ENCODE assay signal across 1 cellular context in the genomic region with DNA sequence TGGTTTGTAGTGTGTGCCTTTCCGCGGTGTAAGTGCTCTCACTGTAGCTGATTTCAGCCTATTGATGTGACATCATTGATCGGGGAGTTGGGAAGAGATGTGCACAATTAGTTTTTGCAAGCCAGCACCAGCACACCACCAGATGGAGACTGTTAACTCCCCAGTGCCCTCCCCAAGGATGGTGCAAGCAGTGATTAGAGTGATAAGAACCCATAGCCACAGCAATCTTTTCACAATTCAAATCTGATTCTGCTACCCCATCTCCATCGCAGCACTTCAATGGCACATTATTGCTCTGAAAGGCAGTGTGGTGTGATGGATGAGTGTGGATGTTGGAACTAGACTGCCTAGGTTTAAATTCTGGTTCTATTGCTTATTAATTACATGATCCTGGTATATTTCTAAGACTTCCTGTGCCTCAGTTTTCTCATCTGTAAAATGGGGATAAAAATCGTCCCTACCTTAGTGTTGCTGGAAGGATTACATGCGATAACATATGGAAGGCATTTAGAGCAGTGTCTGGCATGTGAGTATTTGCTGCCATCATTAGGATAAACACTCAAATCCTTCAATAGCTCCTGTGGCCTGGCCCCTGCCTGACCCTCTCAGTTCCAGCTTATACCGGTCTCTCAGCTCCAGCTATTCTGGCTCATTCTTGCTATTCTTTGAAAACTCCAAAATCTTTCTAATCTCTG.
TF ChIP-seq lines count a peak whose summit lies in the region.

No MANE protein-coding gene starts in this region.

TF ChIP-seq in K562, 482 proteins besides CTCF, POLR2A, EP300 and RAD21 (continued from another document and continues in another):
- TF ChIP-seq, protein P1, sequence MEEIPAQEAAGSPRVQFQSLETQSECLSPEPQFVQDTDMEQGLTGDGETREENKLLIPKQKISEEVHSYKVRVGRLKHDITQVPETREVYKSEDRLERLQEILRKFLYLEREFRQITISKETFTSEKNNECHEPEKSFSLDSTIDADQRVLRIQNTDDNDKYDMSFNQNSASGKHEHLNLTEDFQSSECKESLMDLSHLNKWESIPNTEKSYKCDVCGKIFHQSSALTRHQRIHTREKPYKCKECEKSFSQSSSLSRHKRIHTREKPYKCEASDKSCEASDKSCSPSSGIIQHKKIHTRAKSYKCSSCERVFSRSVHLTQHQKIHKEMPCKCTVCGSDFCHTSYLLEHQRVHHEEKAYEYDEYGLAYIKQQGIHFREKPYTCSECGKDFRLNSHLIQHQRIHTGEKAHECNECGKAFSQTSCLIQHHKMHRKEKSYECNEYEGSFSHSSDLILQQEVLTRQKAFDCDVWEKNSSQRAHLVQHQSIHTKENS (CRISPR knock-in tag; IDR thresholded peaks at IDR 0.05) = no peak
- TF ChIP-seq TSC22D4 (tag; IDR thresholded peaks at IDR 0.05) (no peak), MCM7 (IDR thresholded peaks at IDR 0.05) (no peak), CHD1 (IDR thresholded peaks at IDR 0.05; ENCODE audit: low read length) (no peak), RCOR1 (IDR thresholded peaks at IDR 0.05; ENCODE audit: borderline replicate concordance in 1 of 2, low read depth in 2 of 2, low read length in 2 of 2) (peak in 1 of 2 experiments; percentile 49; a peak in 3 of 4 replicates), ZNF583 (CRISPR knock-in tag; IDR thresholded peaks at IDR 0.05) (no peak), LEF1 (IDR thresholded peaks at IDR 0.05) (no peak), ZNF507 (tag; conservative IDR thresholded peaks at IDR 0.05) (no peak), CBX1 (IDR thresholded peaks at IDR 0.05; ENCODE audit: low read depth) (peak; percentile 80; the same call in 1 of the 2 replicates), EWSR1 (IDR thresholded peaks at IDR 0.05; ENCODE audit: borderline replicate concordance, low read depth, partially characterized antibody) (no peak), ETV6 (IDR thresholded peaks at IDR 0.05; ENCODE audit: borderline replicate concordance in 1 of 2, low read depth in 2 of 2, low read length in 1 of 2) (no peak), ETV6 (CRISPR knock-in tag; IDR thresholded peaks at IDR 0.05; ENCODE audit: borderline replicate concordance) (no peak), SRSF1 (IDR thresholded peaks at IDR 0.05; ENCODE audit: low read depth, low read length) (no peak), ETV5 (CRISPR knock-in tag; IDR thresholded peaks at IDR 0.05; ENCODE audit: low read depth) (no peak), DACH1 (IDR thresholded peaks at IDR 0.05; ENCODE audit: partially characterized antibody) (no peak), GATAD2B (IDR thresholded peaks at IDR 0.05; ENCODE audit: borderline replicate concordance) (no peak), HNRNPK (IDR thresholded peaks at IDR 0.05; ENCODE audit: low read depth, low read length, poor library complexity, severe bottlenecking) (no peak), ZC3H8 (IDR thresholded peaks at IDR 0.05) (no peak), CBX8 (IDR thresholded peaks at IDR 0.05; ENCODE audit: borderline replicate concordance, extremely low read depth, low read depth, low read length, poor library complexity, severe bottlenecking) (no peak), RBM25 (IDR thresholded peaks at IDR 0.05; ENCODE audit: low read depth, low read length, severe bottlenecking) (peak; percentile 96), NFE2 (IDR thresholded peaks at IDR 0.05; ENCODE audit: low read depth) (no peak), ZNF212 (CRISPR knock-in tag; IDR thresholded peaks at IDR 0.05) (no peak), NR2C2 (CRISPR knock-in tag; IDR thresholded peaks at IDR 0.05) (no peak), NR2C2 (tag; IDR thresholded peaks at IDR 0.05) (no peak), NR2F6 (CRISPR knock-in tag; IDR thresholded peaks at IDR 0.05) (no peak), CHD4 (IDR thresholded peaks at IDR 0.05; ENCODE audit: insufficient read depth, insufficient replicate concordance, low read depth, low read length, poor library complexity, severe bottlenecking) (peak; percentile 70), MECOM (CRISPR knock-in tag; IDR thresholded peaks at IDR 0.05) (no peak), CEBPB (tag; IDR thresholded peaks at IDR 0.05) (peak; percentile 50), ERF (CRISPR knock-in tag; IDR thresholded peaks at IDR 0.05) (no peak), HDAC2 (IDR thresholded peaks at IDR 0.05) (peak; percentile 74; the same call in 1 of the 2 replicates), ASH1L (IDR thresholded peaks at IDR 0.05; ENCODE audit: borderline replicate concordance, low read depth, partially characterized antibody) (no peak), TBL1XR1 (IDR thresholded peaks at IDR 0.05; ENCODE audit: low read length in 2 of 2) (no peak), ETV1 (tag; conservative IDR thresholded peaks at IDR 0.05; ENCODE audit: low read depth) (peak; percentile 82), ZNF668 (CRISPR knock-in tag; IDR thresholded peaks at IDR 0.05) (no peak), HDAC3 (IDR thresholded peaks at IDR 0.05; ENCODE audit: borderline replicate concordance, partially characterized antibody) (no peak), ZNF445 (CRISPR knock-in tag; IDR thresholded peaks at IDR 0.05; ENCODE audit: low read depth) (no peak)
- TF ChIP-seq, protein P2, sequence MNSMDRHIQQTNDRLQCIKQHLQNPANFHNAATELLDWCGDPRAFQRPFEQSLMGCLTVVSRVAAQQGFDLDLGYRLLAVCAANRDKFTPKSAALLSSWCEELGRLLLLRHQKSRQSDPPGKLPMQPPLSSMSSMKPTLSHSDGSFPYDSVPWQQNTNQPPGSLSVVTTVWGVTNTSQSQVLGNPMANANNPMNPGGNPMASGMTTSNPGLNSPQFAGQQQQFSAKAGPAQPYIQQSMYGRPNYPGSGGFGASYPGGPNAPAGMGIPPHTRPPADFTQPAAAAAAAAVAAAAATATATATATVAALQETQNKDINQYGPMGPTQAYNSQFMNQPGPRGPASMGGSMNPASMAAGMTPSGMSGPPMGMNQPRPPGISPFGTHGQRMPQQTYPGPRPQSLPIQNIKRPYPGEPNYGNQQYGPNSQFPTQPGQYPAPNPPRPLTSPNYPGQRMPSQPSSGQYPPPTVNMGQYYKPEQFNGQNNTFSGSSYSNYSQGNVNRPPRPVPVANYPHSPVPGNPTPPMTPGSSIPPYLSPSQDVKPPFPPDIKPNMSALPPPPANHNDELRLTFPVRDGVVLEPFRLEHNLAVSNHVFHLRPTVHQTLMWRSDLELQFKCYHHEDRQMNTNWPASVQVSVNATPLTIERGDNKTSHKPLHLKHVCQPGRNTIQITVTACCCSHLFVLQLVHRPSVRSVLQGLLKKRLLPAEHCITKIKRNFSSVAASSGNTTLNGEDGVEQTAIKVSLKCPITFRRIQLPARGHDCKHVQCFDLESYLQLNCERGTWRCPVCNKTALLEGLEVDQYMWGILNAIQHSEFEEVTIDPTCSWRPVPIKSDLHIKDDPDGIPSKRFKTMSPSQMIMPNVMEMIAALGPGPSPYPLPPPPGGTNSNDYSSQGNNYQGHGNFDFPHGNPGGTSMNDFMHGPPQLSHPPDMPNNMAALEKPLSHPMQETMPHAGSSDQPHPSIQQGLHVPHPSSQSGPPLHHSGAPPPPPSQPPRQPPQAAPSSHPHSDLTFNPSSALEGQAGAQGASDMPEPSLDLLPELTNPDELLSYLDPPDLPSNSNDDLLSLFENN (IDR thresholded peaks at IDR 0.05; ENCODE audit: low read depth in 2 of 2, low read length in 2 of 2) = no peak
- TF ChIP-seq, protein P3, sequence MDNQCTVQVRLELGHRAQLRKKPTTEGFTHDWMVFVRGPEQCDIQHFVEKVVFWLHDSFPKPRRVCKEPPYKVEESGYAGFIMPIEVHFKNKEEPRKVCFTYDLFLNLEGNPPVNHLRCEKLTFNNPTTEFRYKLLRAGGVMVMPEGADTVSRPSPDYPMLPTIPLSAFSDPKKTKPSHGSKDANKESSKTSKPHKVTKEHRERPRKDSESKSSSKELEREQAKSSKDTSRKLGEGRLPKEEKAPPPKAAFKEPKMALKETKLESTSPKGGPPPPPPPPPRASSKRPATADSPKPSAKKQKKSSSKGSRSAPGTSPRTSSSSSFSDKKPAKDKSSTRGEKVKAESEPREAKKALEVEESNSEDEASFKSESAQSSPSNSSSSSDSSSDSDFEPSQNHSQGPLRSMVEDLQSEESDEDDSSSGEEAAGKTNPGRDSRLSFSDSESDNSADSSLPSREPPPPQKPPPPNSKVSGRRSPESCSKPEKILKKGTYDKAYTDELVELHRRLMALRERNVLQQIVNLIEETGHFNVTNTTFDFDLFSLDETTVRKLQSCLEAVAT (IDR thresholded peaks at IDR 0.05) = no peak
- TF ChIP-seq, protein P4, sequence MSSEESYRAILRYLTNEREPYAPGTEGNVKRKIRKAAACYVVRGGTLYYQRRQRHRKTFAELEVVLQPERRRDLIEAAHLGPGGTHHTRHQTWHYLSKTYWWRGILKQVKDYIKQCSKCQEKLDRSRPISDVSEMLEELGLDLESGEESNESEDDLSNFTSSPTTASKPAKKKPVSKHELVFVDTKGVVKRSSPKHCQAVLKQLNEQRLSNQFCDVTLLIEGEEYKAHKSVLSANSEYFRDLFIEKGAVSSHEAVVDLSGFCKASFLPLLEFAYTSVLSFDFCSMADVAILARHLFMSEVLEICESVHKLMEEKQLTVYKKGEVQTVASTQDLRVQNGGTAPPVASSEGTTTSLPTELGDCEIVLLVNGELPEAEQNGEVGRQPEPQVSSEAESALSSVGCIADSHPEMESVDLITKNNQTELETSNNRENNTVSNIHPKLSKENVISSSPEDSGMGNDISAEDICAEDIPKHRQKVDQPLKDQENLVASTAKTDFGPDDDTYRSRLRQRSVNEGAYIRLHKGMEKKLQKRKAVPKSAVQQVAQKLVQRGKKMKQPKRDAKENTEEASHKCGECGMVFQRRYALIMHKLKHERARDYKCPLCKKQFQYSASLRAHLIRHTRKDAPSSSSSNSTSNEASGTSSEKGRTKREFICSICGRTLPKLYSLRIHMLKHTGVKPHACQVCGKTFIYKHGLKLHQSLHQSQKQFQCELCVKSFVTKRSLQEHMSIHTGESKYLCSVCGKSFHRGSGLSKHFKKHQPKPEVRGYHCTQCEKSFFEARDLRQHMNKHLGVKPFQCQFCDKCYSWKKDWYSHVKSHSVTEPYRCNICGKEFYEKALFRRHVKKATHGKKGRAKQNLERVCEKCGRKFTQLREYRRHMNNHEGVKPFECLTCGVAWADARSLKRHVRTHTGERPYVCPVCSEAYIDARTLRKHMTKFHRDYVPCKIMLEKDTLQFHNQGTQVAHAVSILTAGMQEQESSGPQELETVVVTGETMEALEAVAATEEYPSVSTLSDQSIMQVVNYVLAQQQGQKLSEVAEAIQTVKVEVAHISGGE (CRISPR knock-in tag; IDR thresholded peaks at IDR 0.05) = no peak
- TF ChIP-seq, protein P5, sequence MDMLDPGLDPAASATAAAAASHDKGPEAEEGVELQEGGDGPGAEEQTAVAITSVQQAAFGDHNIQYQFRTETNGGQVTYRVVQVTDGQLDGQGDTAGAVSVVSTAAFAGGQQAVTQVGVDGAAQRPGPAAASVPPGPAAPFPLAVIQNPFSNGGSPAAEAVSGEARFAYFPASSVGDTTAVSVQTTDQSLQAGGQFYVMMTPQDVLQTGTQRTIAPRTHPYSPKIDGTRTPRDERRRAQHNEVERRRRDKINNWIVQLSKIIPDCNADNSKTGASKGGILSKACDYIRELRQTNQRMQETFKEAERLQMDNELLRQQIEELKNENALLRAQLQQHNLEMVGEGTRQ (CRISPR knock-in tag; IDR thresholded peaks at IDR 0.05) = no peak
- TF ChIP-seq, protein P6, sequence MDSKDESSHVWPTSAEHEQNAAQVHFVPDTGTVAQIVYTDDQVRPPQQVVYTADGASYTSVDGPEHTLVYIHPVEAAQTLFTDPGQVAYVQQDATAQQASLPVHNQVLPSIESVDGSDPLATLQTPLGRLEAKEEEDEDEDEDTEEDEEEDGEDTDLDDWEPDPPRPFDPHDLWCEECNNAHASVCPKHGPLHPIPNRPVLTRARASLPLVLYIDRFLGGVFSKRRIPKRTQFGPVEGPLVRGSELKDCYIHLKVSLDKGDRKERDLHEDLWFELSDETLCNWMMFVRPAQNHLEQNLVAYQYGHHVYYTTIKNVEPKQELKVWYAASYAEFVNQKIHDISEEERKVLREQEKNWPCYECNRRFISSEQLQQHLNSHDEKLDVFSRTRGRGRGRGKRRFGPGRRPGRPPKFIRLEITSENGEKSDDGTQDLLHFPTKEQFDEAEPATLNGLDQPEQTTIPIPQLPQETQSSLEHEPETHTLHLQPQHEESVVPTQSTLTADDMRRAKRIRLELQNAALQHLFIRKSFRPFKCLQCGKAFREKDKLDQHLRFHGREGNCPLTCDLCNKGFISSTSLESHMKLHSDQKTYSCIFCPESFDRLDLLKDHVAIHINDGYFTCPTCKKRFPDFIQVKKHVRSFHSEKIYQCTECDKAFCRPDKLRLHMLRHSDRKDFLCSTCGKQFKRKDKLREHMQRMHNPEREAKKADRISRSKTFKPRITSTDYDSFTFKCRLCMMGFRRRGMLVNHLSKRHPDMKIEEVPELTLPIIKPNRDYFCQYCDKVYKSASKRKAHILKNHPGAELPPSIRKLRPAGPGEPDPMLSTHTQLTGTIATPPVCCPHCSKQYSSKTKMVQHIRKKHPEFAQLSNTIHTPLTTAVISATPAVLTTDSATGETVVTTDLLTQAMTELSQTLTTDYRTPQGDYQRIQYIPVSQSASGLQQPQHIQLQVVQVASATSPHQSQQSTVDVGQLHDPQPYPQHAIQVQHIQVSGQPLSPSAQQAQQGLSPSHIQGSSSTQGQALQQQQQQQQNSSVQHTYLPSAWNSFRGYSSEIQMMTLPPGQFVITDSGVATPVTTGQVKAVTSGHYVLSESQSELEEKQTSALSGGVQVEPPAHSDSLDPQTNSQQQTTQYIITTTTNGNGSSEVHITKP (IDR thresholded peaks at IDR 0.05; ENCODE audit: partially characterized antibody) = no peak
- TF ChIP-seq, protein P7, sequence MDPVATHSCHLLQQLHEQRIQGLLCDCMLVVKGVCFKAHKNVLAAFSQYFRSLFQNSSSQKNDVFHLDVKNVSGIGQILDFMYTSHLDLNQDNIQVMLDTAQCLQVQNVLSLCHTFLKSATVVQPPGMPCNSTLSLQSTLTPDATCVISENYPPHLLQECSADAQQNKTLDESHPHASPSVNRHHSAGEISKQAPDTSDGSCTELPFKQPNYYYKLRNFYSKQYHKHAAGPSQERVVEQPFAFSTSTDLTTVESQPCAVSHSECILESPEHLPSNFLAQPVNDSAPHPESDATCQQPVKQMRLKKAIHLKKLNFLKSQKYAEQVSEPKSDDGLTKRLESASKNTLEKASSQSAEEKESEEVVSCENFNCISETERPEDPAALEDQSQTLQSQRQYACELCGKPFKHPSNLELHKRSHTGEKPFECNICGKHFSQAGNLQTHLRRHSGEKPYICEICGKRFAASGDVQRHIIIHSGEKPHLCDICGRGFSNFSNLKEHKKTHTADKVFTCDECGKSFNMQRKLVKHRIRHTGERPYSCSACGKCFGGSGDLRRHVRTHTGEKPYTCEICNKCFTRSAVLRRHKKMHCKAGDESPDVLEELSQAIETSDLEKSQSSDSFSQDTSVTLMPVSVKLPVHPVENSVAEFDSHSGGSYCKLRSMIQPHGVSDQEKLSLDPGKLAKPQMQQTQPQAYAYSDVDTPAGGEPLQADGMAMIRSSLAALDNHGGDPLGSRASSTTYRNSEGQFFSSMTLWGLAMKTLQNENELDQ (CRISPR knock-in tag; IDR thresholded peaks at IDR 0.05; ENCODE audit: borderline replicate concordance) = no peak
- TF ChIP-seq, protein P8, sequence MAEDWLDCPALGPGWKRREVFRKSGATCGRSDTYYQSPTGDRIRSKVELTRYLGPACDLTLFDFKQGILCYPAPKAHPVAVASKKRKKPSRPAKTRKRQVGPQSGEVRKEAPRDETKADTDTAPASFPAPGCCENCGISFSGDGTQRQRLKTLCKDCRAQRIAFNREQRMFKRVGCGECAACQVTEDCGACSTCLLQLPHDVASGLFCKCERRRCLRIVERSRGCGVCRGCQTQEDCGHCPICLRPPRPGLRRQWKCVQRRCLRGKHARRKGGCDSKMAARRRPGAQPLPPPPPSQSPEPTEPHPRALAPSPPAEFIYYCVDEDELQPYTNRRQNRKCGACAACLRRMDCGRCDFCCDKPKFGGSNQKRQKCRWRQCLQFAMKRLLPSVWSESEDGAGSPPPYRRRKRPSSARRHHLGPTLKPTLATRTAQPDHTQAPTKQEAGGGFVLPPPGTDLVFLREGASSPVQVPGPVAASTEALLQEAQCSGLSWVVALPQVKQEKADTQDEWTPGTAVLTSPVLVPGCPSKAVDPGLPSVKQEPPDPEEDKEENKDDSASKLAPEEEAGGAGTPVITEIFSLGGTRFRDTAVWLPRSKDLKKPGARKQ (CRISPR knock-in tag; IDR thresholded peaks at IDR 0.05) = no peak
